Comparison of ENCODE assay signal across 8 cellular contexts in genomic region chr6:44338228-44339122, GRCh38. TPM values are rescaled to one million over a fixed set of nuclear protein-coding genes. Genes with fewer than 3 reads are reported as not detected.
A peak's percentile ranks its signal among the peaks of the same experiment; 100 is the strongest.
DNase-seq lines count a peak whose midpoint lies in the region; ATAC-seq and TF ChIP-seq lines count a peak whose summit lies in the region.

No MANE protein-coding gene starts in this region.

- H3K27me3 ChIP-seq in OCI-LY3 (ENCODE audit: low read depth, low read length) (peaks cover 8% of the 10 kb centered on the region), esophagus muscularis mucosa (peaks cover 0 to 34% (median 2%) of the 10 kb centered on the region in 4 donors)

- no peaks in the 10 kb centered on the region for H3K9me3 Mint-ChIP-seq in nephron

- H3K4me3 ChIP-seq in OCI-LY3 (ENCODE audit: low read length) = no peak overlapping the region
- H3K4me3 ChIP-seq in esophagus muscularis mucosa = no peak overlapping the region

- no peaks in the 10 kb centered on the region for H3K36me3 Mint-ChIP-seq in nephron (ENCODE audit: low read depth)

- H3K36me3 ChIP-seq in OCI-LY3 (replicated peaks; ENCODE audit: low read depth, low read length) (no peaks in the 10 kb centered on the region), esophagus muscularis mucosa (no peaks in the 10 kb centered on the region)

- no peaks in the 10 kb centered on the region for H3K79me2 ChIP-seq in OCI-LY3 (ENCODE audit: low read length)

- peaks cover 26% of the 10 kb centered on the region for H3K27me3 Mint-ChIP-seq in nephron (ENCODE audit: low read depth)

- TF ChIP-seq EP300 in esophagus muscularis mucosa (IDR thresholded peaks at IDR 0.05) = no peak

- H3K4me1 ChIP-seq in OCI-LY3 (ENCODE audit: low read length) (peaks cover 3% of the 10 kb centered on the region; the same call in 1 of the 2 replicates), esophagus muscularis mucosa (peaks cover 5 to 28% (median 19%) of the 10 kb centered on the region in 4 donors)

- no peak overlapping the region for H3K27ac Mint-ChIP-seq in nephron

- no peak overlapping the region for H3K27ac ChIP-seq in OCI-LY3 (ENCODE audit: low read length)
- peak overlapping the region; percentile 42 to 72 (median 49) for H3K27ac ChIP-seq in esophagus muscularis mucosa (replicated peaks in 1 of 4)

- TF ChIP-seq CTCF in OCI-LY3 (IDR thresholded peaks at IDR 0.05; ENCODE audit: low read depth, low read length) (peak; percentile 91), esophagus muscularis mucosa (IDR thresholded peaks at IDR 0.05) (peak; percentile 71 to 80 (median 74)), nephron (IDR thresholded peaks at IDR 0.05; ENCODE audit: unreplicated experiment in 3 of 3) (peak; percentile 64 to 74 (median 70))

- H3K4me1 Mint-ChIP-seq in nephron = peaks cover 6% of the 10 kb centered on the region

- H3K4me3 Mint-ChIP-seq in nephron = no peak overlapping the region

- no peaks in the 10 kb centered on the region for H3K9me3 ChIP-seq in OCI-LY3 (ENCODE audit: insufficient read depth, low read length)
- no peaks in the 10 kb centered on the region for H3K9me3 ChIP-seq in esophagus muscularis mucosa

- no peak overlapping the region for H3K4me2 ChIP-seq in OCI-LY3 (ENCODE audit: low read length)

- no peak overlapping the region for H3K9ac ChIP-seq in OCI-LY3 (ENCODE audit: low read length)

- DNase-seq in Right ventricle myocardium inferior (ENCODE audit: missing footprints) (peak; percentile 74), cardiac septum (ENCODE audit: low spot score) (no peak), KG1 (lab: John Stamatoyannopoulos, UW) (peak; percentile 41), activated T-cell treated with anti-CD3 and anti-CD28 coated beads for 24 hours (ENCODE audit: low read depth) (peak; percentile 63), esophagus muscularis mucosa (ENCODE audit: extremely low spot score) (no peak)
- peak; percentile 26 to 65 (median 47) for DNase-seq in stimulated activated naive CD4-positive, alpha-beta T cell (lab: John Stamatoyannopoulos, UW)

- no peak for TF ChIP-seq POLR2A in esophagus muscularis mucosa (IDR thresholded peaks at IDR 0.05; ENCODE audit: low read depth)

- intact Hi-C loops in Right ventricle myocardium inferior (cut with DNase I) (loop anchor here (1.0 to 5.0 kb wide), 3 partner anchors 70 to 242 kb away; no protein-coding TSS in a partner anchor), cardiac septum (cut with DNase I) (loop anchor here (2.0 to 5.0 kb wide), 2 partner anchors 70 to 241 kb away; no protein-coding TSS in a partner anchor), esophagus muscularis mucosa (cut with DNase I) (loop anchor here (1.0 to 10.0 kb wide), 3 partner anchors 70 to 244 kb away; no protein-coding TSS in a partner anchor)

- no peak overlapping the region for H2AFZ ChIP-seq in OCI-LY3 (ENCODE audit: low read depth, low read length)

- no peaks in the 10 kb centered on the region for H4K20me1 ChIP-seq in OCI-LY3 (ENCODE audit: insufficient read depth, low read length)

- ATAC-seq in Right ventricle myocardium inferior = peak; percentile 83

- 3% methylated on average over 11 of the region's 11 CpGs for WGBS in esophagus muscularis mucosa

RNA-seq across cellular contexts. Expression of gene SPATS1, which starts 4.0 kb away (rescaled TPM):
- total RNA-seq in Right ventricle myocardium inferior (not detected), cardiac septum (not detected), esophagus muscularis mucosa (not detected)

RNA-seq across cellular contexts. Expression of gene AARS2, which starts 25.3 kb away (rescaled TPM):
- 10.6 TPM for total RNA-seq in Right ventricle myocardium inferior
- 7.8 TPM for total RNA-seq in cardiac septum
- total RNA-seq in esophagus muscularis mucosa = 10 to 100 TPM in 1 of 4 donors, 1 to 10 TPM in 3; 6.6 to 10.2 (median 7.8) TPM

RNA-seq across cellular contexts. Expression of gene CDC5L, which starts 49.0 kb away (rescaled TPM):
- 18.6 TPM for total RNA-seq in Right ventricle myocardium inferior
- 20.7 TPM for total RNA-seq in cardiac septum
- 10 to 100 TPM; 18.4 to 25.4 (median 21.9) TPM for total RNA-seq in esophagus muscularis mucosa

Comparison
In these comparisons a context has a peak if more than half of its experiments do, and no peak if none do; other contexts are left out.
1. DNase-seq: peak in Right ventricle myocardium inferior (single experiment), KG1 (single experiment), activated T-cell treated with anti-CD3 and anti-CD28 coated beads for 24 hours (single experiment) and stimulated activated naive CD4-positive, alpha-beta T cell (6 of 6); none in cardiac septum (single experiment) and esophagus muscularis mucosa (single experiment).
2. Peak in every context shown above with its lines, with median percentiles within 50 percentile points of each other: CTCF ChIP-seq.